Comparison of ENCODE assay signal across 32 cellular contexts in the genomic region with DNA sequence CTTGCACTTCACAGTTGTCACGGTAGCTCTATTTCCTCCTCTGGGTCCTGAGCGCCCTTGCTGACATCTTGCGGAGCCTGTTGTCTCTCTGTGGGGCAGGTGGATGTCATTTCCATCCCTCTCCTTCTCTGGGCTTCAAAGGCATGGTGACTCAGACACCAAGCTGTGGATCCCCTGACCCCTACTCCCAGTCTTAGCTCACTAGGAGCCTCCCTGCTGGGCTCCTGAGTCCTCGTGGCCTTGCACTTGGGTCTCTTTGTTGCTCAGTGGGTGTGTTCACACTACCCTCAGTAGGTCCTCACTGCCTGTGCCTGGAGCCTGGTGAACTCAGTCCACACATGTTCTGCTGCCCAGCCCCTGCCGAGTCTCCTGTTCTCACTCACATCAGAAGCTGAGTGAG.
"Had no signal": no experiment of that assay in that cellular context is flagged by ENCODE, and none has a peak within 500 bp of the region (broad histone marks: within the 10 kb centered on the region; RNA-seq: fewer than 3 reads in every experiment).

No MANE protein-coding gene starts in this region.

- H3K4me3 Mint-ChIP-seq: activated CD4-positive, alpha-beta memory T cell treated with anti-CD3 and anti-CD28 coated beads, Interleukin-2, amount 10 ng/mL, durations not matched to agents 7 days and 5 days; activated CD8-positive, alpha-beta memory T cell treated with anti-CD3 and anti-CD28 coated beads, Interleukin-2, amount 10 ng/mL, durations not matched to agents 7 days and 5 days; activated naive CD8-positive, alpha-beta T cell treated with anti-CD3 and anti-CD28 coated beads for 36 hours had no signal

- H3K4me3 ChIP-seq: PC-9 had no signal

- H2AFZ ChIP-seq: PC-9 had no signal

- H3K36me3 Mint-ChIP-seq: activated CD8-positive, alpha-beta memory T cell treated with anti-CD3 and anti-CD28 coated beads, Interleukin-2, amount 10 ng/mL, durations not matched to agents 7 days and 5 days; activated naive CD8-positive, alpha-beta T cell treated with anti-CD3 and anti-CD28 coated beads for 36 hours had no signal

- H3K9me3 Mint-ChIP-seq: activated CD4-positive, alpha-beta memory T cell treated with anti-CD3 and anti-CD28 coated beads, Interleukin-2, amount 10 ng/mL, durations not matched to agents 7 days and 5 days; activated naive CD8-positive, alpha-beta T cell treated with anti-CD3 and anti-CD28 coated beads for 36 hours had no signal

- H3K27ac Mint-ChIP-seq: activated CD4-positive, alpha-beta memory T cell treated with anti-CD3 and anti-CD28 coated beads, Interleukin-2, amount 10 ng/mL, durations not matched to agents 7 days and 5 days; activated CD8-positive, alpha-beta memory T cell treated with anti-CD3 and anti-CD28 coated beads, Interleukin-2, amount 10 ng/mL, durations not matched to agents 7 days and 5 days; activated naive CD8-positive, alpha-beta T cell treated with anti-CD3 and anti-CD28 coated beads for 36 hours had no signal

- ATAC-seq: activated CD8-positive, alpha-beta memory T cell treated with anti-CD3 and anti-CD28 coated beads, Interleukin-2, amount 10 ng/mL, durations not matched to agents 7 days and 5 days; Right ventricle myocardium inferior; SK-N-SH treated with all-trans-retinoic acid at 6 μM for 48 hours had no signal

- H3K27ac ChIP-seq: KMS-11, PC-9, RWPE1, WERI-Rb-1 had no signal

- H3K36me3 ChIP-seq: WERI-Rb-1 had no signal

- FAIRE-seq: RCC 7860 had no signal

- H3K4me1 Mint-ChIP-seq: activated CD4-positive, alpha-beta memory T cell treated with anti-CD3 and anti-CD28 coated beads, Interleukin-2, amount 10 ng/mL, durations not matched to agents 7 days and 5 days had no signal

- H3K4me2 ChIP-seq: KMS-11, PC-9 had no signal

- H3K9ac ChIP-seq: KMS-11 had no signal

- DNase-seq: activated CD4-positive, alpha-beta memory T cell treated with anti-CD3 and anti-CD28 coated beads, Interleukin-2, amount 10 ng/mL, durations not matched to agents 7 days and 5 days; activated CD4-positive, alpha-beta T cell treated with anti-CD3 and anti-CD28 coated beads for 1 hour; activated CD4-positive, alpha-beta T cell treated with anti-CD3 and anti-CD28 coated beads for 48 hours; activated CD4-positive, CD25-positive, alpha-beta regulatory T cell; activated CD8-positive, alpha-beta memory T cell treated with anti-CD3 and anti-CD28 coated beads for 24 hours; activated CD8-positive, alpha-beta memory T cell treated with anti-CD3 and anti-CD28 coated beads, Interleukin-2, amount 10 ng/mL, durations not matched to agents 7 days and 5 days; activated CD8-positive, alpha-beta memory T cell treated with anti-CD3 and anti-CD28 coated beads, Interleukin-2, amount 50 U/mL, for 48 hours; activated effector memory CD4-positive, alpha-beta T cell treated with Interleukin-2 at 50 U/mL for 16 hours; activated naive CD4-positive, alpha-beta T cell treated with anti-CD3 and anti-CD28 coated beads, Interleukin-2, amount 50 U/mL, for 16 hours; activated naive CD8-positive, alpha-beta T cell treated with anti-CD3 and anti-CD28 coated beads for 36 hours; activated T-cell treated with anti-CD3 and anti-CD28 coated beads, Interleukin-2, amount 50 U/mL, for 48 hours; amniotic stem cell; aorta; MM.1S; MV-4-11; NCI-H1092; NCI-H1436 treated with DMSO at 0.1 percent for 48 hours; NCI-H1694 treated with DMSO at 0.1 percent for 48 hours; NCI-H2029; NCI-H345; NCI-H524 treated with DMSO at 0.1 percent for 48 hours; PC-9; SIG-M5; T-helper 1 cell; T-helper 2 cell; T-helper 9 cell; WERI-Rb-1 had no signal
